Comparison of ENCODE assay signal across 13 cellular contexts in the genomic region with DNA sequence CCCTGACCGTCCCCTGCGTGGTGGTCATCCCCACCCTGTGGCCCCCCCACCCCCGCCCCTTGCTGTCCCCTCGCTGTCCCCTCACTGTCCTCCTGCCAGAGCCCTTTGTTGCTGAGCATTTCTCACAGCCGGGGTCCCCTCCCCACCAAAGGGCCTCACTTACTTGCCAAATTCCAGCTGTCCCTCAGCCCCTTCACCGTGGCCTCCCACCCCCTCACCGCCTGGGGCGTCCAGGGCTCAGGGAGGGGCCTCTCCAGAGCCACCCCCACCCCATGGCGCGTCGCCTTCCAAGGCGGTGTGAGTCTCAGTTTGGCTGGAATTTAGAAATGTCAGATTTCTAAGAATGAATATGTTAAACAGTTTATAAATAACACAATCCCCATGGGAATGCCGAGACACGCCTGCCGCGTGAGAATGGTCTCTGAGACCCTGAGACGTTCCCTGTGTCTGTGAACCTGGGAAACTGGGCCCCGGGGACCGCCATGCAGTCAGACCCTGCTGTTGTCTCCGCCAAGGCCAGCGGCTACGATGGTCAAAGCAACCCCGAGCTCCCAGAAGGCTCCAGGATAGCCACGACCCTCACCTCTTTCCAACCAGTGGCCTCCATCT.
"Had no signal": no experiment of that assay in that cellular context is flagged by ENCODE, and none has a peak within 500 bp of the region (broad histone marks: within the 10 kb centered on the region; RNA-seq: fewer than 3 reads in every experiment).

No MANE protein-coding gene starts in this region.

- H3K9me3 ChIP-seq: gastrocnemius medialis, testis had no signal

- H3K79me2 ChIP-seq: parathyroid adenoma had no signal

- H3K27ac Mint-ChIP-seq: activated T-cell treated with anti-CD3 and anti-CD28 coated beads, Interleukin-2, amount 50 U/mL, for 24 hours; T-helper 17 cell had no signal

- ATAC-seq: activated CD4-positive, CD25-positive, alpha-beta regulatory T cell treated with anti-CD3 and anti-CD28 coated beads, Interleukin-2, amount 50 U/mL, for 24 hours; activated naive CD4-positive, alpha-beta T cell treated with anti-CD3 and anti-CD28 coated beads, Interleukin-2, amount 50 U/mL, for 72 hours; gastrocnemius medialis; stimulated activated naive CD8-positive, alpha-beta T cell treated with anti-CD3 and anti-CD28 coated beads, Interleukin-15, amount 100 ng/mL, for 72 hours; T-helper 17 cell had no signal

- H3K4me1 ChIP-seq: gastrocnemius medialis, parathyroid adenoma, testis had no signal

- H2AFZ ChIP-seq: parathyroid adenoma had no signal

- H3K27ac ChIP-seq: gastrocnemius medialis, parathyroid adenoma, testis had no signal

- H3K4me3 ChIP-seq: gastrocnemius medialis, testis had no signal

- H3K27me3 ChIP-seq: testis had no signal

- DNase-seq: activated CD4-positive, alpha-beta T cell treated with anti-CD3 and anti-CD28 coated beads, Interleukin-2, amount 50 U/mL, for 4 hours; activated effector memory CD4-positive, alpha-beta T cell treated with Interleukin-2 at 50 U/mL for 16 hours; activated T-cell treated with anti-CD3 and anti-CD28 coated beads, Interleukin-2, amount 50 U/mL, for 24 hours; gastrocnemius medialis; stimulated activated CD4-positive, alpha-beta T cell treated with anti-CD3 and anti-CD28 coated beads, Interleukin-15, amount 100 ng/mL, for 24 hours; stimulated activated CD4-positive, alpha-beta T cell treated with anti-CD3 and anti-CD28 coated beads, Interleukin-4, amount 100 ng/mL, for 24 hours; stimulated activated naive CD8-positive, alpha-beta T cell treated with anti-CD3 and anti-CD28 coated beads, Interleukin-15, amount 100 ng/mL, for 72 hours; T-helper 17 cell; testis had no signal

- H3K36me3 ChIP-seq: gastrocnemius medialis had no signal

- H3K4me1 Mint-ChIP-seq: T-helper 17 cell had no signal

- H3K36me3 Mint-ChIP-seq: activated naive CD4-positive, alpha-beta T cell treated with anti-CD3 and anti-CD28 coated beads, Interleukin-2, amount 50 U/mL, for 72 hours had no signal

- H3K4me3 Mint-ChIP-seq: activated T-cell treated with anti-CD3 and anti-CD28 coated beads, Interleukin-2, amount 50 U/mL, for 24 hours; neural crest cell; T-helper 17 cell had no signal

- H3K9me3 Mint-ChIP-seq: activated naive CD4-positive, alpha-beta T cell treated with anti-CD3 and anti-CD28 coated beads, Interleukin-2, amount 50 U/mL, for 72 hours; activated T-cell treated with anti-CD3 and anti-CD28 coated beads, Interleukin-2, amount 50 U/mL, for 24 hours; neural crest cell; stimulated activated naive CD8-positive, alpha-beta T cell treated with anti-CD3 and anti-CD28 coated beads, Interleukin-15, amount 100 ng/mL, for 72 hours had no signal
